ENCODE assay signal across 19 cellular contexts in genomic region chrX:48461830-48462229, GRCh38. TPM values are rescaled to one million over a fixed set of nuclear protein-coding genes. Genes with fewer than 3 reads are reported as not detected.
DNase-seq lines count a peak whose midpoint lies in the region; ATAC-seq, FAIRE-seq and TF ChIP-seq lines count a peak whose summit lies in the region.
"Had no signal": no experiment of that assay in that cellular context is flagged by ENCODE, and none has a peak within 500 bp of the region (broad histone marks: within the 10 kb centered on the region; RNA-seq: fewer than 3 reads in every experiment).

No MANE protein-coding gene starts in this region.

- DNase-seq in left ventricle myocardium superior (no peak), right cardiac atrium (no peak), Karpas-422 (peak; percentile 40), mammary epithelial cell (peak; percentile 82), heart right ventricle (no peak), HepG2 (ENCODE audit: low spot score) (no peak)
- peak; percentile 30 for DNase-seq in stimulated activated CD8-positive, alpha-beta memory T cell treated with anti-CD3 and anti-CD28 coated beads, Interleukin-4, amount 100 ng/mL, for 48 hours
- DNase-seq: activated CD8-positive, alpha-beta memory T cell treated with anti-CD3 and anti-CD28 coated beads, Interleukin-2, amount 50 U/mL, for 4 hours; colonic mucosa; COR-L47; HFFc6; lower lobe of right lung; NCI-H1436; NCI-H526; small intestine; stimulated activated CD4-positive, alpha-beta T cell treated with anti-CD3 and anti-CD28 coated beads, Interleukin-4, amount 100 ng/mL, for 24 hours; upper lobe of right lung had no signal

- 74% methylated on average over 6 of the region's 6 CpGs for WGBS in right cardiac atrium
- WGBS in mammary epithelial cell (ENCODE audit: low coverage, missing lambda C conversion rate): 40% methylated on average over 6 of the region's 6 CpGs
- WGBS in heart right ventricle, 2 donors: 78% methylated on average over 6 of the region's 6 CpGs
- WGBS in HepG2 (ENCODE audit: low lambda C conversion rate): 80% methylated on average over 1 of the region's 6 CpGs

- dilution Hi-C loops in mammary epithelial cell (cut with HindIII; ENCODE audit: low sequenced_read_pairs): no loop called here

- no peak for TF ChIP-seq RAD21 in HepG2 (CRISPR knock-in tag; IDR thresholded peaks at IDR 0.05)

- H3K27me3 ChIP-seq in right cardiac atrium (ENCODE audit: control insufficient read depth, insufficient read depth): no peaks in the 10 kb centered on the region
- H3K27me3 ChIP-seq in Karpas-422 (ENCODE audit: low read length): no peaks in the 10 kb centered on the region
- H3K27me3 ChIP-seq in mammary epithelial cell (ENCODE audit: insufficient read depth, low read length): no peaks in the 10 kb centered on the region
- H3K27me3 ChIP-seq in heart right ventricle: no peaks in the 10 kb centered on the region
- no peaks in the 10 kb centered on the region for H3K27me3 ChIP-seq in HepG2 (ENCODE audit: control insufficient read depth in 1 of 2, insufficient read depth in 2 of 2, low read length in 2 of 2)
- H3K27me3 ChIP-seq: colonic mucosa, hepatocyte, neutrophil, upper lobe of right lung had no signal

- H3K36me3 ChIP-seq in Karpas-422 (ENCODE audit: insufficient read depth, low read length): no peaks in the 10 kb centered on the region
- no peaks in the 10 kb centered on the region for H3K36me3 ChIP-seq in mammary epithelial cell (ENCODE audit: insufficient read depth, low read length)
- H3K36me3 ChIP-seq in heart right ventricle: no peaks in the 10 kb centered on the region
- H3K36me3 ChIP-seq in HepG2 (replicated peaks in 1 of 2; ENCODE audit: control insufficient read depth in 1 of 2, insufficient read depth in 2 of 2, low read length in 2 of 2): peaks cover 1 to 13% of the 10 kb centered on the region in 2 experiments; a peak in 3 of 5 replicates
- H3K36me3 ChIP-seq: colonic mucosa, lower lobe of right lung, neutrophil, upper lobe of right lung had no signal

- intact Hi-C loops in left ventricle myocardium superior (cut with micrococcal nuclease) (no loop called here), right cardiac atrium (cut with DNase I) (no loop called here), mammary epithelial cell (cut with micrococcal nuclease) (no loop called here), heart right ventricle (cut with DNase I) (no loop called here), HepG2 (cut with micrococcal nuclease; ENCODE audit: unreplicated experiment) (no loop called here)

- H3K4me3 ChIP-seq in right cardiac atrium (ENCODE audit: low read length) (no peak overlapping the region), Karpas-422 (ENCODE audit: low read length) (no peak overlapping the region), mammary epithelial cell (replicated peaks in 1 of 3; ENCODE audit: insufficient read depth in 1 of 3, low read depth in 2 of 3, low read length in 3 of 3) (no peak overlapping the region), heart right ventricle (no peak overlapping the region), HepG2 (replicated peaks in 1 of 3; ENCODE audit: insufficient read depth in 1 of 3, low read depth in 2 of 3, low read length in 3 of 3) (no peak overlapping the region)
- H3K4me3 ChIP-seq: colonic mucosa, hepatocyte, lower lobe of right lung, upper lobe of right lung had no signal

- BruUV-seq in mammary epithelial cell (replicated peaks; lab: Mats Ljungman, UMichigan) (no TSS peak), HepG2 (replicated peaks; lab: Mats Ljungman, UMichigan) (no TSS peak)

- no peak for TF ChIP-seq POLR2A in HepG2 (IDR thresholded peaks at IDR 0.05; ENCODE audit: insufficient read depth in 1 of 2, low read depth in 2 of 2, low read length in 2 of 2)

- H3K4me1 ChIP-seq in right cardiac atrium (ENCODE audit: control insufficient read depth, insufficient read depth, low read length): no peaks in the 10 kb centered on the region
- H3K4me1 ChIP-seq in Karpas-422 (ENCODE audit: low read length): no peaks in the 10 kb centered on the region
- peaks cover 10% of the 10 kb centered on the region for H3K4me1 ChIP-seq in mammary epithelial cell (ENCODE audit: insufficient read depth, low read length)
- H3K4me1 ChIP-seq in heart right ventricle: no peaks in the 10 kb centered on the region
- peaks cover 20% of the 10 kb centered on the region for H3K4me1 ChIP-seq in HepG2 (ENCODE audit: insufficient read depth, low read length)
- H3K4me1 ChIP-seq: colonic mucosa, lower lobe of right lung, upper lobe of right lung had no signal

- no peak overlapping the region for H3K4me2 ChIP-seq in Karpas-422 (ENCODE audit: low read depth, low read length, poor library complexity, severe bottlenecking)
- H3K4me2 ChIP-seq in mammary epithelial cell (ENCODE audit: insufficient read depth, low read depth, low read length): no peak overlapping the region
- no peak overlapping the region for H3K4me2 ChIP-seq in HepG2 (ENCODE audit: low read depth, low read length)
- H3K4me2 ChIP-seq: hepatocyte had no signal

- H4K20me1 ChIP-seq in Karpas-422 (ENCODE audit: insufficient read depth, low read depth, low read length): no peaks in the 10 kb centered on the region
- H4K20me1 ChIP-seq in mammary epithelial cell (ENCODE audit: insufficient read depth, low read length): no peaks in the 10 kb centered on the region
- H4K20me1 ChIP-seq in HepG2 (ENCODE audit: insufficient read depth, low read length): peaks cover 2% of the 10 kb centered on the region; the same call in 1 of the 2 replicates

- FAIRE-seq in HepG2 (lab: Jason Lieb, UNC): no peak
- FAIRE-seq: small intestine had no signal

- H3K9me2 ChIP-seq in Karpas-422 (replicated peaks; ENCODE audit: insufficient read depth, low read length): no peaks in the 10 kb centered on the region

- no peak overlapping the region for H3K9ac ChIP-seq in Karpas-422 (ENCODE audit: low read length)
- H3K9ac ChIP-seq in mammary epithelial cell (ENCODE audit: insufficient read depth, low read length): no peak overlapping the region
- H3K9ac ChIP-seq in HepG2 (ENCODE audit: insufficient read depth, low read depth, low read length): no peak overlapping the region

- H3K27ac ChIP-seq in right cardiac atrium (ENCODE audit: low read length): no peak overlapping the region
- H3K27ac ChIP-seq in Karpas-422 (ENCODE audit: low read length): no peak overlapping the region
- no peak overlapping the region for H3K27ac ChIP-seq in mammary epithelial cell (ENCODE audit: insufficient read depth, low read depth, low read length)
- H3K27ac ChIP-seq in heart right ventricle: no peak overlapping the region
- H3K27ac ChIP-seq in HepG2 (ENCODE audit: extremely low read length, insufficient read depth, low read length): no peak overlapping the region
- H3K27ac ChIP-seq: colonic mucosa, hepatocyte, lower lobe of right lung, neutrophil, upper lobe of right lung had no signal

- no peak overlapping the region for H2AFZ ChIP-seq in Karpas-422 (ENCODE audit: low read length)
- H2AFZ ChIP-seq in mammary epithelial cell (ENCODE audit: low read depth, low read length): no peak overlapping the region
- H2AFZ ChIP-seq in HepG2 (ENCODE audit: low read length): no peak overlapping the region
- H2AFZ ChIP-seq: hepatocyte had no signal

- in situ Hi-C loops in mammary epithelial cell (cut with MboI; ENCODE audit: low sequenced_read_pairs in 2 of 2): no loop called here
- in situ Hi-C loops in HepG2 (cut with HindIII; ENCODE audit: extremely low pct_ligation_motif_present, low pct_unique_long_range_greater_than_20kb): no loop called here

- ATAC-seq in left ventricle myocardium superior (peak; percentile 10), right cardiac atrium (no peak), heart right ventricle (no peak), HepG2 (no peak)
- ATAC-seq: lower lobe of right lung, upper lobe of right lung had no signal

- no peaks in the 10 kb centered on the region for H3K9me3 ChIP-seq in right cardiac atrium (ENCODE audit: control insufficient read depth, low read length)
- no peaks in the 10 kb centered on the region for H3K9me3 ChIP-seq in Karpas-422 (ENCODE audit: low read length)
- H3K9me3 ChIP-seq in mammary epithelial cell (replicated peaks; ENCODE audit: insufficient read depth, low read length): peaks cover 6% of the 10 kb centered on the region
- H3K9me3 ChIP-seq in heart right ventricle: no peaks in the 10 kb centered on the region
- H3K9me3 ChIP-seq in HepG2 (ENCODE audit: low read length): no peaks in the 10 kb centered on the region
- H3K9me3 ChIP-seq: colonic mucosa, lower lobe of right lung, neutrophil, upper lobe of right lung had no signal

- POLR2A ChIA-PET in HepG2 (lab: Yijun Ruan, JAX): interaction anchor here (1.4 kb wide), 1 partner anchor 9 kb away, joined by 3 read pairs; the partner anchor contains the start of gene SLC38A5

- H3K79me2 ChIP-seq in Karpas-422 (ENCODE audit: low read length) (no peaks in the 10 kb centered on the region), mammary epithelial cell (ENCODE audit: insufficient read depth, low read length) (no peaks in the 10 kb centered on the region), HepG2 (ENCODE audit: insufficient read depth, low read length) (no peaks in the 10 kb centered on the region)
- H3K79me2 ChIP-seq: hepatocyte had no signal

- TF ChIP-seq CTCF in mammary epithelial cell (conservative IDR thresholded peaks at IDR 0.05 in 1 of 2, IDR thresholded peaks at IDR 0.05 in 1 of 2; ENCODE audit: extremely low read depth in 1 of 2, insufficient read depth in 1 of 2, low read depth in 1 of 2, low read length in 2 of 2) (no peak), heart right ventricle (IDR thresholded peaks at IDR 0.05) (no peak), HepG2 (CRISPR knock-in tag; IDR thresholded peaks at IDR 0.05) (no peak)

- TF ChIP-seq EP300 in HepG2 (IDR thresholded peaks at IDR 0.05; ENCODE audit: low read depth in 2 of 2, low read length in 2 of 2): no peak
- no peak for TF ChIP-seq EP300 in HepG2 (CRISPR knock-in tag; IDR thresholded peaks at IDR 0.05; ENCODE audit: borderline replicate concordance)

- CTCF ChIA-PET in mammary epithelial cell (lab: Charles Lee; ENCODE audit: low non-redundant PET): interaction anchor here (0.7 kb wide), 1 partner anchor 12 kb away, joined by 3 read pairs; no protein-coding TSS in a partner anchor
- CTCF ChIA-PET in HepG2 (lab: Yijun Ruan, JAX; ENCODE audit: low intra/inter-chr PET ratio, low total read pairs): no interaction called here

RNA-seq across cellular contexts. Expression of gene SLC38A5, which starts 8.2 kb away (rescaled TPM):
- total RNA-seq in left ventricle myocardium superior: 0.50 TPM
- 1 to 10 TPM in 3 of 4 donors, under 1 TPM in 1; 0.41 to 6.5 (median 3.7) TPM for total RNA-seq in right cardiac atrium
- polyA plus RNA-seq in right cardiac atrium: 3.0 TPM
- not detected in 2 replicates for total RNA-seq in Karpas-422 (2014; rRNA removed; shearing (Covaris generic); ENCODE audit: low replicate concordance)
- total RNA-seq in mammary epithelial cell: 1 to 10 TPM; 1.5 to 4.5 TPM
- polyA plus RNA-seq in mammary epithelial cell: 2.1 TPM
- polyA minus RNA-seq in mammary epithelial cell: 18.6 TPM
- 1 to 10 TPM in 7 of 10 donors, under 1 TPM in 3; 0.64 to 5.3 (median 1.7) TPM for total RNA-seq in heart right ventricle
- 10 to 100 TPM in 1 of 2 donors, 1 to 10 TPM in 1; 2.6 to 15.4 TPM for polyA plus RNA-seq in heart right ventricle
- total RNA-seq in HepG2 (2016; rRNA removed; fragmentation: Illumina TruSeq; extraction: Trizol): 22.3 and 46.1 TPM in 2 replicates
- 13.5 and 14.5 TPM in 2 replicates for total RNA-seq in HepG2 (2016; cell fraction: cytosol; rRNA removed; fragmentation: Illumina TruSeq; extraction: Trizol; ENCODE audit: low read depth)
- 20.3 and 48.1 TPM in 2 replicates for total RNA-seq in HepG2 (2016; cell fraction: insoluble cytoplasmic fraction; rRNA removed; fragmentation: Illumina TruSeq; extraction: Trizol)
- total RNA-seq in HepG2 (2016; cell fraction: membrane; rRNA removed; fragmentation: Illumina TruSeq; extraction: Trizol): 23.8 and 29.3 TPM in 2 replicates
- total RNA-seq in HepG2 (2016; cell fraction: nucleus; rRNA removed; fragmentation: Illumina TruSeq; extraction: Trizol): 40.9 and 48.7 TPM in 2 replicates
- polyA plus RNA-seq in HepG2 (2011; rRNA removed): 73.4 and 90.9 TPM in 2 replicates
- 75.4 and 104 TPM in 2 replicates for polyA plus RNA-seq in HepG2 (2011; cell fraction: cytosol; rRNA removed)
- polyA plus RNA-seq in HepG2 (2011; cell fraction: nucleus; rRNA removed): 312 and 314 TPM in 2 replicates
- 32.8 and 75.3 TPM in 2 replicates for polyA plus RNA-seq in HepG2 (2012)
- polyA plus RNA-seq in HepG2 (2016; cell fraction: cytosol; fragmentation: Illumina TruSeq; extraction: Trizol; ENCODE audit: low read depth): 16.0 and 18.8 TPM in 2 replicates
- polyA plus RNA-seq in HepG2 (2016; cell fraction: insoluble cytoplasmic fraction; fragmentation: Illumina TruSeq; extraction: Trizol; ENCODE audit: low read depth): 22.1 and 26.8 TPM in 2 replicates
- polyA plus RNA-seq in HepG2 (2016; cell fraction: membrane; fragmentation: Illumina TruSeq; extraction: Trizol; ENCODE audit: low read depth): 22.3 and 26.2 TPM in 2 replicates
- polyA plus RNA-seq in HepG2 (2016; cell fraction: nucleus; fragmentation: Illumina TruSeq; extraction: Trizol; ENCODE audit: insufficient read depth, low read depth): 112 and 114 TPM in 2 replicates
- 224 and 1,094 TPM in 2 replicates for polyA minus RNA-seq in HepG2 (2011; rRNA and poly(A)+ RNA removed; ENCODE audit: low replicate concordance)
- 41.8 and 53.3 TPM in 2 replicates for polyA minus RNA-seq in HepG2 (2011; cell fraction: cytosol; rRNA and poly(A)+ RNA removed)
- 19.8 and 22.1 TPM in 2 replicates for polyA minus RNA-seq in HepG2 (2011; cell fraction: nucleus; rRNA and poly(A)+ RNA removed)

RNA-seq across cellular contexts. Expression of gene FTSJ1, which starts 14.2 kb away (rescaled TPM):
- total RNA-seq in left ventricle myocardium superior: 15.1 TPM
- 10 to 100 TPM; 19.9 to 25.5 (median 21.8) TPM for total RNA-seq in right cardiac atrium
- 20.0 TPM for polyA plus RNA-seq in right cardiac atrium
- 22.9 and 36.3 TPM in 2 replicates for total RNA-seq in Karpas-422 (2014; rRNA removed; shearing (Covaris generic); ENCODE audit: low replicate concordance)
- total RNA-seq in mammary epithelial cell: 100 to 1,000 TPM; 112 to 126 TPM
- polyA plus RNA-seq in mammary epithelial cell: 113 TPM
- polyA minus RNA-seq in mammary epithelial cell: 117 TPM
- total RNA-seq in heart right ventricle: 10 to 100 TPM; 11.6 to 22.8 (median 12.9) TPM
- 10 to 100 TPM; 25.2 to 46.1 TPM for polyA plus RNA-seq in heart right ventricle
- 37.9 and 40.1 TPM in 2 replicates for total RNA-seq in HepG2 (2016; rRNA removed; fragmentation: Illumina TruSeq; extraction: Trizol)
- 14.5 and 21.0 TPM in 2 replicates for total RNA-seq in HepG2 (2016; cell fraction: cytosol; rRNA removed; fragmentation: Illumina TruSeq; extraction: Trizol; ENCODE audit: low read depth)
- total RNA-seq in HepG2 (2016; cell fraction: insoluble cytoplasmic fraction; rRNA removed; fragmentation: Illumina TruSeq; extraction: Trizol): 38.2 and 38.5 TPM in 2 replicates
- total RNA-seq in HepG2 (2016; cell fraction: membrane; rRNA removed; fragmentation: Illumina TruSeq; extraction: Trizol): 28.7 and 33.6 TPM in 2 replicates
- total RNA-seq in HepG2 (2016; cell fraction: nucleus; rRNA removed; fragmentation: Illumina TruSeq; extraction: Trizol): 21.1 and 25.4 TPM in 2 replicates
- polyA plus RNA-seq in HepG2 (2011; rRNA removed): 29.2 and 30.3 TPM in 2 replicates
- polyA plus RNA-seq in HepG2 (2011; cell fraction: cytosol; rRNA removed): 21.3 and 28.2 TPM in 2 replicates
- polyA plus RNA-seq in HepG2 (2011; cell fraction: nucleus; rRNA removed): 49.1 and 64.2 TPM in 2 replicates
- polyA plus RNA-seq in HepG2 (2012): 19.2 and 29.3 TPM in 2 replicates
- polyA plus RNA-seq in HepG2 (2016; cell fraction: cytosol; fragmentation: Illumina TruSeq; extraction: Trizol; ENCODE audit: low read depth): 16.8 and 24.9 TPM in 2 replicates
- polyA plus RNA-seq in HepG2 (2016; cell fraction: insoluble cytoplasmic fraction; fragmentation: Illumina TruSeq; extraction: Trizol; ENCODE audit: low read depth): 45.2 and 50.6 TPM in 2 replicates
- polyA plus RNA-seq in HepG2 (2016; cell fraction: membrane; fragmentation: Illumina TruSeq; extraction: Trizol; ENCODE audit: low read depth): 26.8 and 36.1 TPM in 2 replicates
- polyA plus RNA-seq in HepG2 (2016; cell fraction: nucleus; fragmentation: Illumina TruSeq; extraction: Trizol; ENCODE audit: insufficient read depth, low read depth): 56.7 and 58.6 TPM in 2 replicates
- 31.0 and 108 TPM in 2 replicates for polyA minus RNA-seq in HepG2 (2011; rRNA and poly(A)+ RNA removed; ENCODE audit: low replicate concordance)
- 9.3 and 14.7 TPM in 2 replicates for polyA minus RNA-seq in HepG2 (2011; cell fraction: cytosol; rRNA and poly(A)+ RNA removed)
- 14.7 and 15.6 TPM in 2 replicates for polyA minus RNA-seq in HepG2 (2011; cell fraction: nucleus; rRNA and poly(A)+ RNA removed)

RNA-seq across cellular contexts. Expression of gene PORCN, which starts 47.0 kb away (rescaled TPM):
- 13.2 TPM for total RNA-seq in left ventricle myocardium superior
- 10 to 100 TPM; 16.1 to 22.3 (median 19.8) TPM for total RNA-seq in right cardiac atrium
- 14.0 TPM for polyA plus RNA-seq in right cardiac atrium
- total RNA-seq in Karpas-422 (2014; rRNA removed; shearing (Covaris generic); ENCODE audit: low replicate concordance): 0.29 TPM in 1 of 2 replicates, not detected in the other
- total RNA-seq in mammary epithelial cell: 100 to 1,000 TPM in 1 of 2 donors, 10 to 100 TPM in 1; 36.2 to 113 TPM
- 86.4 TPM for polyA plus RNA-seq in mammary epithelial cell
- polyA minus RNA-seq in mammary epithelial cell: 111 TPM
- total RNA-seq in heart right ventricle: 10 to 100 TPM in 9 of 10 donors, 1 to 10 TPM in 1; 9.9 to 16.1 (median 13.0) TPM
- polyA plus RNA-seq in heart right ventricle: 10 to 100 TPM; 12.7 to 26.7 TPM
- total RNA-seq in HepG2 (2016; rRNA removed; fragmentation: Illumina TruSeq; extraction: Trizol): 2.6 and 3.9 TPM in 2 replicates
- 2.7 and 3.7 TPM in 2 replicates for total RNA-seq in HepG2 (2016; cell fraction: cytosol; rRNA removed; fragmentation: Illumina TruSeq; extraction: Trizol; ENCODE audit: low read depth)
- 1.7 and 3.0 TPM in 2 replicates for total RNA-seq in HepG2 (2016; cell fraction: insoluble cytoplasmic fraction; rRNA removed; fragmentation: Illumina TruSeq; extraction: Trizol)
- total RNA-seq in HepG2 (2016; cell fraction: membrane; rRNA removed; fragmentation: Illumina TruSeq; extraction: Trizol): 4.4 and 5.2 TPM in 2 replicates
- 1.9 and 2.5 TPM in 2 replicates for total RNA-seq in HepG2 (2016; cell fraction: nucleus; rRNA removed; fragmentation: Illumina TruSeq; extraction: Trizol)
- 5.8 and 6.0 TPM in 2 replicates for polyA plus RNA-seq in HepG2 (2011; rRNA removed)
- 4.1 and 6.5 TPM in 2 replicates for polyA plus RNA-seq in HepG2 (2011; cell fraction: cytosol; rRNA removed)
- 19.8 and 20.1 TPM in 2 replicates for polyA plus RNA-seq in HepG2 (2011; cell fraction: nucleus; rRNA removed)
- 2.3 and 3.6 TPM in 2 replicates for polyA plus RNA-seq in HepG2 (2012)
- 3.8 and 3.9 TPM in 2 replicates for polyA plus RNA-seq in HepG2 (2016; cell fraction: cytosol; fragmentation: Illumina TruSeq; extraction: Trizol; ENCODE audit: low read depth)
- 2.5 and 3.3 TPM in 2 replicates for polyA plus RNA-seq in HepG2 (2016; cell fraction: insoluble cytoplasmic fraction; fragmentation: Illumina TruSeq; extraction: Trizol; ENCODE audit: low read depth)
- polyA plus RNA-seq in HepG2 (2016; cell fraction: membrane; fragmentation: Illumina TruSeq; extraction: Trizol; ENCODE audit: low read depth): 4.6 and 5.1 TPM in 2 replicates
- polyA plus RNA-seq in HepG2 (2016; cell fraction: nucleus; fragmentation: Illumina TruSeq; extraction: Trizol; ENCODE audit: insufficient read depth, low read depth): 5.0 and 5.7 TPM in 2 replicates
- polyA minus RNA-seq in HepG2 (2011; rRNA and poly(A)+ RNA removed; ENCODE audit: low replicate concordance): 16.7 and 23.7 TPM in 2 replicates
- 1.7 and 2.0 TPM in 2 replicates for polyA minus RNA-seq in HepG2 (2011; cell fraction: cytosol; rRNA and poly(A)+ RNA removed)
- polyA minus RNA-seq in HepG2 (2011; cell fraction: nucleus; rRNA and poly(A)+ RNA removed): 4.2 and 5.1 TPM in 2 replicates

RNA-seq across cellular contexts. Expression of gene SSX4B, which starts 50.1 kb away (rescaled TPM):
- not detected for total RNA-seq in left ventricle myocardium superior
- not detected for total RNA-seq in right cardiac atrium
- not detected for polyA plus RNA-seq in right cardiac atrium
- total RNA-seq in Karpas-422 (2014; rRNA removed; shearing (Covaris generic); ENCODE audit: low replicate concordance): not detected in 2 replicates
- not detected for total RNA-seq in mammary epithelial cell
- not detected for polyA plus RNA-seq in mammary epithelial cell
- not detected for polyA minus RNA-seq in mammary epithelial cell
- total RNA-seq in heart right ventricle: not detected
- polyA plus RNA-seq in heart right ventricle: not detected
- total RNA-seq in HepG2 (2016; rRNA removed; fragmentation: Illumina TruSeq; extraction: Trizol): not detected in 2 replicates
- total RNA-seq in HepG2 (2016; cell fraction: cytosol; rRNA removed; fragmentation: Illumina TruSeq; extraction: Trizol; ENCODE audit: low read depth): not detected in 2 replicates
- not detected in 2 replicates for total RNA-seq in HepG2 (2016; cell fraction: insoluble cytoplasmic fraction; rRNA removed; fragmentation: Illumina TruSeq; extraction: Trizol)
- not detected in 2 replicates for total RNA-seq in HepG2 (2016; cell fraction: membrane; rRNA removed; fragmentation: Illumina TruSeq; extraction: Trizol)
- not detected in 2 replicates for total RNA-seq in HepG2 (2016; cell fraction: nucleus; rRNA removed; fragmentation: Illumina TruSeq; extraction: Trizol)
- polyA plus RNA-seq in HepG2 (2011; rRNA removed): not detected in 2 replicates
- not detected in 2 replicates for polyA plus RNA-seq in HepG2 (2011; cell fraction: cytosol; rRNA removed)
- polyA plus RNA-seq in HepG2 (2011; cell fraction: nucleus; rRNA removed): not detected in 2 replicates
- polyA plus RNA-seq in HepG2 (2012): not detected in 2 replicates
- not detected in 2 replicates for polyA plus RNA-seq in HepG2 (2016; cell fraction: cytosol; fragmentation: Illumina TruSeq; extraction: Trizol; ENCODE audit: low read depth)
- not detected in 2 replicates for polyA plus RNA-seq in HepG2 (2016; cell fraction: insoluble cytoplasmic fraction; fragmentation: Illumina TruSeq; extraction: Trizol; ENCODE audit: low read depth)
- polyA plus RNA-seq in HepG2 (2016; cell fraction: membrane; fragmentation: Illumina TruSeq; extraction: Trizol; ENCODE audit: low read depth): not detected in 2 replicates
- polyA plus RNA-seq in HepG2 (2016; cell fraction: nucleus; fragmentation: Illumina TruSeq; extraction: Trizol; ENCODE audit: insufficient read depth, low read depth): not detected in 2 replicates
- not detected in 2 replicates for polyA minus RNA-seq in HepG2 (2011; rRNA and poly(A)+ RNA removed; ENCODE audit: low replicate concordance)
- polyA minus RNA-seq in HepG2 (2011; cell fraction: cytosol; rRNA and poly(A)+ RNA removed): not detected in 2 replicates
- polyA minus RNA-seq in HepG2 (2011; cell fraction: nucleus; rRNA and poly(A)+ RNA removed): not detected in 2 replicates
- total RNA-seq: colonic mucosa, hepatocyte, HFFc6, lower lobe of right lung, upper lobe of right lung had no signal
- polyA plus RNA-seq: hepatocyte, small intestine had no signal

RNA-seq across cellular contexts. Expression of gene EBP, which starts 59.8 kb away (rescaled TPM):
- total RNA-seq in left ventricle myocardium superior: 55.4 TPM
- 10 to 100 TPM; 74.8 to 93.4 (median 83.0) TPM for total RNA-seq in right cardiac atrium
- 118 TPM for polyA plus RNA-seq in right cardiac atrium
- total RNA-seq in Karpas-422 (2014; rRNA removed; shearing (Covaris generic); ENCODE audit: low replicate concordance): 50.2 and 90.6 TPM in 2 replicates
- 100 to 1,000 TPM in 1 of 2 donors, 10 to 100 TPM in 1; 86.4 to 292 TPM for total RNA-seq in mammary epithelial cell
- 538 TPM for polyA plus RNA-seq in mammary epithelial cell
- polyA minus RNA-seq in mammary epithelial cell: 972 TPM
- 10 to 100 TPM; 35.1 to 76.0 (median 54.2) TPM for total RNA-seq in heart right ventricle
- polyA plus RNA-seq in heart right ventricle: 100 to 1,000 TPM in 1 of 2 donors, 10 to 100 TPM in 1; 96.9 to 128 TPM
- 162 and 260 TPM in 2 replicates for total RNA-seq in HepG2 (2016; rRNA removed; fragmentation: Illumina TruSeq; extraction: Trizol)
- 147 and 171 TPM in 2 replicates for total RNA-seq in HepG2 (2016; cell fraction: cytosol; rRNA removed; fragmentation: Illumina TruSeq; extraction: Trizol; ENCODE audit: low read depth)
- 146 and 274 TPM in 2 replicates for total RNA-seq in HepG2 (2016; cell fraction: insoluble cytoplasmic fraction; rRNA removed; fragmentation: Illumina TruSeq; extraction: Trizol)
- 149 and 167 TPM in 2 replicates for total RNA-seq in HepG2 (2016; cell fraction: membrane; rRNA removed; fragmentation: Illumina TruSeq; extraction: Trizol)
- 182 and 206 TPM in 2 replicates for total RNA-seq in HepG2 (2016; cell fraction: nucleus; rRNA removed; fragmentation: Illumina TruSeq; extraction: Trizol)
- polyA plus RNA-seq in HepG2 (2011; rRNA removed): 106 and 162 TPM in 2 replicates
- polyA plus RNA-seq in HepG2 (2011; cell fraction: cytosol; rRNA removed): 168 and 176 TPM in 2 replicates
- 94.7 and 111 TPM in 2 replicates for polyA plus RNA-seq in HepG2 (2011; cell fraction: nucleus; rRNA removed)
- 122 and 141 TPM in 2 replicates for polyA plus RNA-seq in HepG2 (2012)
- polyA plus RNA-seq in HepG2 (2016; cell fraction: cytosol; fragmentation: Illumina TruSeq; extraction: Trizol; ENCODE audit: low read depth): 138 and 157 TPM in 2 replicates
- polyA plus RNA-seq in HepG2 (2016; cell fraction: insoluble cytoplasmic fraction; fragmentation: Illumina TruSeq; extraction: Trizol; ENCODE audit: low read depth): 129 and 142 TPM in 2 replicates
- 117 and 128 TPM in 2 replicates for polyA plus RNA-seq in HepG2 (2016; cell fraction: membrane; fragmentation: Illumina TruSeq; extraction: Trizol; ENCODE audit: low read depth)
- polyA plus RNA-seq in HepG2 (2016; cell fraction: nucleus; fragmentation: Illumina TruSeq; extraction: Trizol; ENCODE audit: insufficient read depth, low read depth): 318 and 347 TPM in 2 replicates
- 268 and 948 TPM in 2 replicates for polyA minus RNA-seq in HepG2 (2011; rRNA and poly(A)+ RNA removed; ENCODE audit: low replicate concordance)
- polyA minus RNA-seq in HepG2 (2011; cell fraction: cytosol; rRNA and poly(A)+ RNA removed): 59.2 and 70.4 TPM in 2 replicates
- polyA minus RNA-seq in HepG2 (2011; cell fraction: nucleus; rRNA and poly(A)+ RNA removed): 25.6 and 30.3 TPM in 2 replicates

Comparison
In these comparisons a context has a peak if more than half of its experiments do, and no peak if none do; other contexts are left out.
1. DNase-seq: peak in Karpas-422 (single experiment), mammary epithelial cell (single experiment) and stimulated activated CD8-positive, alpha-beta memory T cell treated with anti-CD3 and anti-CD28 coated beads, Interleukin-4, amount 100 ng/mL, for 48 hours (single experiment); none in left ventricle myocardium superior (single experiment), right cardiac atrium (0 of 3), heart right ventricle (0 of 2) and HepG2 (single experiment).